In the genomic region with DNA sequence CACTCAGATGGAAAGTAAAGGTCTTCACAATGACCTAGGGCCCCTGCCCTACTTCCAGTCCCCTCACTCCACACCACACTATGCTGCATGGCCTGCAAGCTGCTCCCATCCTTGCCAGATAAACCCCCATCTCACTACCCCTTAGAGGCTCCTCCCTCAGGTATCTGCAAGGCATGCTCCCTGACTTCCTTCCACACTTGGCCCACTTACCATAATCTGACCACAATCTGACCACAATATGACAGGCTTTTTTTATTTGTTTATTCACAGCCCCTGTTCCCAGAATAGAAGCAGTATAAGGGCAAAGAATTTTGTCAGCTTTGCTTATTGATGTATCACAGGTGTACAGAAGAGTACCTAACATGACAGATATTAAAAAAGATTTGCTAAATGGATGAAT, we compare ENCODE assay signal across 8 cellular contexts.
DNase-seq lines count a peak whose midpoint lies in the region; ATAC-seq and TF ChIP-seq lines count a peak whose summit lies in the region.

No MANE protein-coding gene starts in this region.

- H3K36me3 Mint-ChIP-seq in glutamatergic neuron (ENCODE audit: unreplicated experiment): no peaks in the 10 kb centered on the region

- peaks cover 7% of the 10 kb centered on the region for H3K4me1 Mint-ChIP-seq in glutamatergic neuron (ENCODE audit: low read depth, unreplicated experiment)

- no peak overlapping the region for H3K4me3 Mint-ChIP-seq in glutamatergic neuron (ENCODE audit: unreplicated experiment)

- DNase-seq in GF-D8 (lab: John Stamatoyannopoulos, UW) (peak; percentile 29), T-helper 9 cell (peak; percentile 8), foreskin keratinocyte (peak in 1 of 2 donors; percentile 5), Ammon's horn (ENCODE audit: low spot score) (no peak), NCI-H187 (lab: John Stamatoyannopoulos, UW) (no peak), left lobe of liver (ENCODE audit: low spot score) (no peak), glutamatergic neuron (no peak)

- no peaks in the 10 kb centered on the region for H3K27me3 Mint-ChIP-seq in glutamatergic neuron (ENCODE audit: unreplicated experiment)

- no peak overlapping the region for H3K27ac ChIP-seq in foreskin keratinocyte

- H3K4me1 ChIP-seq in foreskin keratinocyte: no peaks in the 10 kb centered on the region

- no peaks in the 10 kb centered on the region for H3K27me3 ChIP-seq in foreskin keratinocyte

- no peak for TF ChIP-seq CTCF in foreskin keratinocyte (conservative IDR thresholded peaks at IDR 0.05)
- TF ChIP-seq CTCF in glutamatergic neuron (IDR thresholded peaks at IDR 0.05; ENCODE audit: partially characterized antibody, unreplicated experiment): no peak

- no peaks in the 10 kb centered on the region for H3K9me3 Mint-ChIP-seq in glutamatergic neuron (ENCODE audit: unreplicated experiment)

- ATAC-seq in HG03135 (IDR thresholded peaks at IDR 0.05; ENCODE audit: unreplicated experiment): peak; percentile 18
- peak; percentile 27 for ATAC-seq in foreskin keratinocyte
- ATAC-seq in left lobe of liver: no peak

- no peak overlapping the region for H3K27ac Mint-ChIP-seq in glutamatergic neuron (ENCODE audit: unreplicated experiment)

Comparison
In these comparisons a context has a peak if more than half of its experiments do, and no peak if none do; other contexts are left out.
1. DNase-seq: peak in GF-D8 (single experiment) and T-helper 9 cell (single experiment); none in Ammon's horn (single experiment), NCI-H187 (0 of 2), left lobe of liver (single experiment) and glutamatergic neuron (single experiment).